Comparison of ENCODE assay signal across 8 cellular contexts in genomic region chr7:126856691-126857291, GRCh38.
DNase-seq lines count a peak whose midpoint lies in the region; ATAC-seq and TF ChIP-seq lines count a peak whose summit lies in the region.

No MANE protein-coding gene starts in this region.

- H3K27me3 Mint-ChIP-seq in activated CD8-positive, alpha-beta T cell treated with anti-CD3 and anti-CD28 coated beads for 36 hours, result peaks cover 6% of the 10 kb centered on the region
- no peaks in the 10 kb centered on the region for H3K27me3 Mint-ChIP-seq in activated CD8-positive, alpha-beta T cell treated with anti-CD3 and anti-CD28 coated beads, Interleukin-2, amount 10 ng/mL, durations not matched to agents 7 days and 5 days (ENCODE audit: low read depth)

- no peak overlapping the region for H3K4me3 Mint-ChIP-seq in activated CD8-positive, alpha-beta T cell treated with anti-CD3 and anti-CD28 coated beads for 36 hours
- no peak overlapping the region for H3K4me3 Mint-ChIP-seq in activated CD8-positive, alpha-beta T cell treated with anti-CD3 and anti-CD28 coated beads, Interleukin-2, amount 10 ng/mL, durations not matched to agents 7 days and 5 days

- CTCF ChIA-PET in activated CD8-positive, alpha-beta T cell treated with anti-CD3 and anti-CD28 coated beads for 36 hours (lab: Charles Lee), result no interaction called here
- CTCF ChIA-PET in activated CD8-positive, alpha-beta T cell treated with anti-CD3 and anti-CD28 coated beads, Interleukin-2, amount 10 ng/mL, durations not matched to agents 7 days and 5 days (lab: Charles Lee), result no interaction called here
- CTCF ChIA-PET in RWPE1 (lab: Yijun Ruan, JAX), result interaction anchor here (1.1 kb wide), 1 partner anchor 54 kb away, joined by 4 read pairs; no protein-coding TSS in a partner anchor

- no peak for DNase-seq in activated CD8-positive, alpha-beta T cell treated with anti-CD3 and anti-CD28 coated beads for 36 hours
- no peak for DNase-seq in activated CD8-positive, alpha-beta T cell treated with anti-CD3 and anti-CD28 coated beads, Interleukin-2, amount 10 ng/mL, durations not matched to agents 7 days and 5 days
- DNase-seq in RWPE1 (ENCODE audit: low spot score), result peak; percentile 13
- no peak for DNase-seq in left colon
- DNase-seq in stimulated activated CD4-positive, alpha-beta T cell treated with anti-CD3 and anti-CD28 coated beads, Interleukin-2, amount 100 ng/mL, for 48 hours, result no peak
- DNase-seq in NCI-H1105 (lab: John Stamatoyannopoulos, UW), result no peak
- no peak for DNase-seq in activated gamma-delta T cell (lab: John Stamatoyannopoulos, UW)

- no peak for ATAC-seq in activated CD8-positive, alpha-beta T cell treated with anti-CD3 and anti-CD28 coated beads for 36 hours
- no peak for ATAC-seq in activated CD8-positive, alpha-beta T cell treated with anti-CD3 and anti-CD28 coated beads, Interleukin-2, amount 10 ng/mL, durations not matched to agents 7 days and 5 days
- ATAC-seq in HG02938 (IDR thresholded peaks at IDR 0.05; ENCODE audit: unreplicated experiment) (peak; percentile 70), left colon (peak; percentile 51)

- H3K4me1 Mint-ChIP-seq in activated CD8-positive, alpha-beta T cell treated with anti-CD3 and anti-CD28 coated beads for 36 hours (ENCODE audit: low read depth), result no peaks in the 10 kb centered on the region
- H3K4me1 Mint-ChIP-seq in activated CD8-positive, alpha-beta T cell treated with anti-CD3 and anti-CD28 coated beads, Interleukin-2, amount 10 ng/mL, durations not matched to agents 7 days and 5 days (ENCODE audit: low read depth), result no peaks in the 10 kb centered on the region

- TF ChIP-seq CTCF in activated CD8-positive, alpha-beta T cell treated with anti-CD3 and anti-CD28 coated beads for 36 hours (IDR thresholded peaks at IDR 0.05), result peak; percentile 46
- peak; percentile 50 for TF ChIP-seq CTCF in RWPE1 (conservative IDR thresholded peaks at IDR 0.05; ENCODE audit: low read depth)

- intact Hi-C loops in activated CD8-positive, alpha-beta T cell treated with anti-CD3 and anti-CD28 coated beads for 36 hours (cut with micrococcal nuclease), result no loop called here
- intact Hi-C loops in left colon (cut with DNase I, micrococcal nuclease), result no loop called here

- no peaks in the 10 kb centered on the region for H3K9me3 Mint-ChIP-seq in activated CD8-positive, alpha-beta T cell treated with anti-CD3 and anti-CD28 coated beads for 36 hours
- H3K9me3 Mint-ChIP-seq in activated CD8-positive, alpha-beta T cell treated with anti-CD3 and anti-CD28 coated beads, Interleukin-2, amount 10 ng/mL, durations not matched to agents 7 days and 5 days (ENCODE audit: insufficient read depth), result no peaks in the 10 kb centered on the region

- H3K36me3 Mint-ChIP-seq in activated CD8-positive, alpha-beta T cell treated with anti-CD3 and anti-CD28 coated beads for 36 hours (ENCODE audit: low read depth), result no peaks in the 10 kb centered on the region
- H3K36me3 Mint-ChIP-seq in activated CD8-positive, alpha-beta T cell treated with anti-CD3 and anti-CD28 coated beads, Interleukin-2, amount 10 ng/mL, durations not matched to agents 7 days and 5 days (ENCODE audit: low read depth), result no peaks in the 10 kb centered on the region

- no peak overlapping the region for H3K27ac ChIP-seq in RWPE1

- no peak overlapping the region for H3K27ac Mint-ChIP-seq in activated CD8-positive, alpha-beta T cell treated with anti-CD3 and anti-CD28 coated beads for 36 hours
- no peak overlapping the region for H3K27ac Mint-ChIP-seq in activated CD8-positive, alpha-beta T cell treated with anti-CD3 and anti-CD28 coated beads, Interleukin-2, amount 10 ng/mL, durations not matched to agents 7 days and 5 days

- POLR2A ChIA-PET in activated CD8-positive, alpha-beta T cell treated with anti-CD3 and anti-CD28 coated beads for 36 hours (lab: Charles Lee), result no interaction called here
- POLR2A ChIA-PET in activated CD8-positive, alpha-beta T cell treated with anti-CD3 and anti-CD28 coated beads, Interleukin-2, amount 10 ng/mL, durations not matched to agents 7 days and 5 days (lab: Charles Lee), result no interaction called here
- POLR2A ChIA-PET in RWPE1 (lab: Yijun Ruan, JAX; ENCODE audit: low non-redundant PET), result no interaction called here

Comparison
In these comparisons a context has a peak if more than half of its experiments do, and no peak if none do; other contexts are left out.
1. ATAC-seq: peak in HG02938 (single experiment) and left colon (single experiment); none in activated CD8-positive, alpha-beta T cell treated with anti-CD3 and anti-CD28 coated beads for 36 hours (single experiment) and activated CD8-positive, alpha-beta T cell treated with anti-CD3 and anti-CD28 coated beads, Interleukin-2, amount 10 ng/mL, durations not matched to agents 7 days and 5 days (single experiment).